Comparison of ENCODE assay signal across 16 cellular contexts in genomic region chr11:2799881-2800654, GRCh38.
DNase-seq lines count a peak whose midpoint lies in the region; ATAC-seq, FAIRE-seq and TF ChIP-seq lines count a peak whose summit lies in the region.
"Had no signal": no experiment of that assay in that cellular context is flagged by ENCODE, and none has a peak within 500 bp of the region (broad histone marks: within the 10 kb centered on the region; RNA-seq: fewer than 3 reads in every experiment).

No MANE protein-coding gene starts in this region.

- H3K36me3 ChIP-seq in colonic mucosa, result no peaks in the 10 kb centered on the region
- no peaks in the 10 kb centered on the region for H3K36me3 ChIP-seq in mucosa of descending colon (ENCODE audit: low read depth)
- H3K36me3 ChIP-seq in small intestine (ENCODE audit: control insufficient read depth in 2 of 2, insufficient read depth in 2 of 2, low read length in 2 of 2), result no peaks in the 10 kb centered on the region
- H3K36me3 ChIP-seq: breast epithelium, vagina had no signal

- CTCF ChIA-PET in activated naive CD4-positive, alpha-beta T cell treated with anti-CD3 and anti-CD28 coated beads for 36 hours (lab: Charles Lee), result no interaction called here

- no peaks in the 10 kb centered on the region for H3K4me1 Mint-ChIP-seq in activated naive CD4-positive, alpha-beta T cell treated with anti-CD3 and anti-CD28 coated beads for 36 hours (ENCODE audit: low read depth)
- H3K4me1 Mint-ChIP-seq in type B pancreatic cell (ENCODE audit: unreplicated experiment), result peaks cover 22% of the 10 kb centered on the region

- intact Hi-C loops in activated naive CD4-positive, alpha-beta T cell treated with anti-CD3 and anti-CD28 coated beads for 36 hours (cut with micrococcal nuclease), result no loop called here
- intact Hi-C loops in colonic mucosa (cut with DNase I), result no loop called here
- intact Hi-C loops in mucosa of descending colon (cut with DNase I, micrococcal nuclease), result no loop called here

- WGBS in small intestine, 3 donors, result 75 to 78% (median 75%) methylated on average over 15 of the region's 15 CpGs

- H3K27ac Mint-ChIP-seq in activated naive CD4-positive, alpha-beta T cell treated with anti-CD3 and anti-CD28 coated beads for 36 hours, result no peak overlapping the region
- H3K27ac Mint-ChIP-seq in type B pancreatic cell, result no peak overlapping the region

- H3K9ac ChIP-seq in colonic mucosa (ENCODE audit: low read depth in 2 of 2, low read length in 2 of 2), result no peak overlapping the region

- H3K27ac ChIP-seq in colonic mucosa (no peak overlapping the region), small intestine (ENCODE audit: low read depth in 1 of 2, low read length in 1 of 2) (no peak overlapping the region)
- H3K27ac ChIP-seq: breast epithelium, SK-N-MC, vagina, VCaP had no signal

- peak; percentile 0 for DNase-seq in activated naive CD4-positive, alpha-beta T cell treated with anti-CD3 and anti-CD28 coated beads for 36 hours
- no peak for DNase-seq in activated naive CD4-positive, alpha-beta T cell treated with Interleukin-2 at 50 U/mL for 16 hours
- peak; percentile 15 for DNase-seq in colonic mucosa
- DNase-seq in mucosa of descending colon, result peak in 2 of 3 donors; percentile 10 to 28
- DNase-seq in type B pancreatic cell (ENCODE audit: extremely low spot score, unreplicated experiment), result peak; percentile 63
- no peak for DNase-seq in small intestine
- no peak for DNase-seq in NCI-H774 (lab: John Stamatoyannopoulos, UW)
- DNase-seq: DMS153, KG1, NCI-H187 had no signal

- no peaks in the 10 kb centered on the region for H3K36me3 Mint-ChIP-seq in activated naive CD4-positive, alpha-beta T cell treated with anti-CD3 and anti-CD28 coated beads for 36 hours (ENCODE audit: low read depth)
- peaks cover 5% of the 10 kb centered on the region for H3K36me3 Mint-ChIP-seq in type B pancreatic cell

- TF ChIP-seq CTCF in colonic mucosa (IDR thresholded peaks at IDR 0.05) (no peak), mucosa of descending colon (IDR thresholded peaks at IDR 0.05) (no peak), type B pancreatic cell (conservative IDR thresholded peaks at IDR 0.05) (no peak)

- H3K4me3 Mint-ChIP-seq in activated naive CD4-positive, alpha-beta T cell treated with anti-CD3 and anti-CD28 coated beads for 36 hours, result no peak overlapping the region
- H3K4me3 Mint-ChIP-seq in type B pancreatic cell, result no peak overlapping the region
- H3K4me3 Mint-ChIP-seq: neural crest cell had no signal

- ATAC-seq in mucosa of descending colon, result no peak
- ATAC-seq in HG03025 (IDR thresholded peaks at IDR 0.05; ENCODE audit: low FRiP score, unreplicated experiment), result no peak

- no peak for FAIRE-seq in small intestine (lab: Jason Lieb, UNC)

- H3K4me1 ChIP-seq in colonic mucosa (no peaks in the 10 kb centered on the region), mucosa of descending colon (ENCODE audit: low read depth) (no peaks in the 10 kb centered on the region), small intestine (ENCODE audit: control insufficient read depth in 2 of 2, insufficient read depth in 1 of 2, low read depth in 1 of 2, low read length in 1 of 2) (no peaks in the 10 kb centered on the region)
- H3K4me1 ChIP-seq: breast epithelium, vagina had no signal

- no peaks in the 10 kb centered on the region for H3K27me3 Mint-ChIP-seq in activated naive CD4-positive, alpha-beta T cell treated with anti-CD3 and anti-CD28 coated beads for 36 hours (ENCODE audit: low read depth)
- peaks cover 4% of the 10 kb centered on the region for H3K27me3 Mint-ChIP-seq in type B pancreatic cell

- H3K9me3 ChIP-seq in colonic mucosa (no peaks in the 10 kb centered on the region), mucosa of descending colon (no peaks in the 10 kb centered on the region), small intestine (ENCODE audit: control insufficient read depth, low read depth) (no peaks in the 10 kb centered on the region)
- H3K9me3 ChIP-seq: breast epithelium, vagina had no signal

- H3K9me3 Mint-ChIP-seq in activated naive CD4-positive, alpha-beta T cell treated with anti-CD3 and anti-CD28 coated beads for 36 hours, result no peaks in the 10 kb centered on the region
- peaks cover 10% of the 10 kb centered on the region for H3K9me3 Mint-ChIP-seq in type B pancreatic cell

- H3K27me3 ChIP-seq in colonic mucosa (no peaks in the 10 kb centered on the region), small intestine (ENCODE audit: control insufficient read depth in 2 of 2, insufficient read depth in 2 of 2, low read length in 2 of 2) (no peaks in the 10 kb centered on the region)
- H3K27me3 ChIP-seq: breast epithelium, vagina had no signal

- H3K4me3 ChIP-seq in colonic mucosa, result no peak overlapping the region
- no peak overlapping the region for H3K4me3 ChIP-seq in mucosa of descending colon
- no peak overlapping the region for H3K4me3 ChIP-seq in small intestine (ENCODE audit: low read depth in 1 of 2, low read length in 2 of 2)
- H3K4me3 ChIP-seq: breast epithelium, SK-N-MC, vagina had no signal

Comparison
In these comparisons a context has a peak if more than half of its experiments do, and no peak if none do; other contexts are left out.
1. DNase-seq: peak in activated naive CD4-positive, alpha-beta T cell treated with anti-CD3 and anti-CD28 coated beads for 36 hours (single experiment), colonic mucosa (single experiment), mucosa of descending colon (2 of 3) and type B pancreatic cell (single experiment); none in activated naive CD4-positive, alpha-beta T cell treated with Interleukin-2 at 50 U/mL for 16 hours (single experiment), small intestine (single experiment) and NCI-H774 (single experiment).